Comparison of ENCODE assay signal across 24 cellular contexts in genomic region chr2:23134726-23135125, GRCh38.
"Had no signal": no experiment of that assay in that cellular context is flagged by ENCODE, and none has a peak within 500 bp of the region (broad histone marks: within the 10 kb centered on the region; RNA-seq: fewer than 3 reads in every experiment).

No MANE protein-coding gene starts in this region.

- H3K4me1 ChIP-seq: pancreas, thyroid gland had no signal

- H3K27me3 Mint-ChIP-seq: effector memory CD8-positive, alpha-beta T cell had no signal

- H3K9me3 Mint-ChIP-seq: mesothelial cell of epicardium; natural killer cell treated with Interleukin-12 subunit alpha and Interleukin-12 subunit beta and Interleukin-15 and Interleukin-18, amount 100 ng/mL, for 72 hours; neural crest cell had no signal

- H3K36me3 ChIP-seq: neutrophil, pancreas, sigmoid colon, suprapubic skin, thyroid gland had no signal

- H3K4me3 ChIP-seq: coronary artery, mucosa of descending colon, pancreas, sigmoid colon, suprapubic skin, thyroid gland had no signal

- DNase-seq: dermis blood vessel endothelial cell; effector memory CD8-positive, alpha-beta T cell; islet precursor cell; kidney glomerular epithelial cell; left colon; mesenchymal stem cell; mucosa of descending colon; naive B cell; pancreas; sigmoid colon; stimulated activated CD4-positive, alpha-beta T cell treated with anti-CD3 and anti-CD28 coated beads, Interleukin-2, amount 100 ng/mL, for 24 hours; stimulated activated CD4-positive, alpha-beta T cell treated with anti-CD3 and anti-CD28 coated beads, Interleukin-4, amount 100 ng/mL, for 24 hours; stimulated activated naive CD8-positive, alpha-beta T cell treated with anti-CD3 and anti-CD28 coated beads, Interleukin-15, Interleukin-2, amounts not matched to agents 100 U/mL and 50 U/mL, for 24 hours; thyroid gland; trophoblast cell had no signal

- H3K27ac Mint-ChIP-seq: effector memory CD8-positive, alpha-beta T cell; naive B cell; natural killer cell treated with Interleukin-12 subunit alpha and Interleukin-12 subunit beta and Interleukin-15 and Interleukin-18, amount 100 ng/mL, for 72 hours; stimulated activated effector memory CD8-positive, alpha-beta T cell treated with anti-CD3 and anti-CD28 coated beads, Interleukin-12 subunit alpha, Interleukin-12 subunit beta, amount 100 ng/mL, for 72 hours had no signal

- H3K4me3 Mint-ChIP-seq: central memory CD8-positive, alpha-beta T cell; effector memory CD8-positive, alpha-beta T cell; mesothelial cell of epicardium; naive B cell; natural killer cell treated with Interleukin-12 subunit alpha and Interleukin-12 subunit beta and Interleukin-15 and Interleukin-18, amount 100 ng/mL, for 72 hours; neural crest cell; stimulated activated effector memory CD8-positive, alpha-beta T cell treated with anti-CD3 and anti-CD28 coated beads, Interleukin-12 subunit alpha, Interleukin-12 subunit beta, amount 100 ng/mL, for 72 hours had no signal

- ATAC-seq: effector memory CD8-positive, alpha-beta T cell; left colon; mucosa of descending colon; natural killer cell treated with Interleukin-12 subunit alpha and Interleukin-12 subunit beta and Interleukin-15 and Interleukin-18, amount 100 ng/mL, for 72 hours; stimulated activated effector memory CD8-positive, alpha-beta T cell treated with anti-CD3 and anti-CD28 coated beads, Interleukin-12 subunit alpha, Interleukin-12 subunit beta, amount 100 ng/mL, for 72 hours; stimulated activated naive CD8-positive, alpha-beta T cell treated with anti-CD3 and anti-CD28 coated beads, Interleukin-15, Interleukin-2, amounts not matched to agents 100 U/mL and 50 U/mL, for 24 hours had no signal

- H3K9me3 ChIP-seq: mucosa of descending colon, neutrophil, pancreas, sigmoid colon, suprapubic skin, thyroid gland had no signal

- FAIRE-seq: frontal cortex, pancreas had no signal

- H3K27me3 ChIP-seq: neutrophil, pancreas, sigmoid colon, suprapubic skin, thyroid gland had no signal

- H3K4me1 Mint-ChIP-seq: central memory CD8-positive, alpha-beta T cell; naive B cell; stimulated activated effector memory CD8-positive, alpha-beta T cell treated with anti-CD3 and anti-CD28 coated beads, Interleukin-12 subunit alpha, Interleukin-12 subunit beta, amount 100 ng/mL, for 72 hours had no signal

- H3K27ac ChIP-seq: neutrophil, pancreas, suprapubic skin, thyroid gland had no signal

- H3K36me3 Mint-ChIP-seq: mesothelial cell of epicardium; naive B cell; natural killer cell treated with Interleukin-12 subunit alpha and Interleukin-12 subunit beta and Interleukin-15 and Interleukin-18, amount 100 ng/mL, for 72 hours; stimulated activated effector memory CD8-positive, alpha-beta T cell treated with anti-CD3 and anti-CD28 coated beads, Interleukin-12 subunit alpha, Interleukin-12 subunit beta, amount 100 ng/mL, for 72 hours had no signal
